Comparison of ENCODE assay signal across 16 cellular contexts in genomic region chr15:79053894-79054293, GRCh38. TPM values are rescaled to one million over a fixed set of nuclear protein-coding genes. Genes with fewer than 3 reads are reported as not detected.
A peak's percentile ranks its signal among the peaks of the same experiment; 100 is the strongest.
DNase-seq lines count a peak whose midpoint lies in the region; ATAC-seq and TF ChIP-seq lines count a peak whose summit lies in the region.
"Had no signal": no experiment of that assay in that cellular context is flagged by ENCODE, and none has a peak within 500 bp of the region (broad histone marks: within the 10 kb centered on the region; RNA-seq: fewer than 3 reads in every experiment).

No MANE protein-coding gene starts in this region.

- TF ChIP-seq POLR2A in spleen (IDR thresholded peaks at IDR 0.05), result no peak
- TF ChIP-seq POLR2A in transverse colon (IDR thresholded peaks at IDR 0.05), result no peak

- H3K27me3 ChIP-seq in spleen (replicated peaks in 1 of 7), result peaks cover 0 to 12% (median 0%) of the 10 kb centered on the region in 7 donors
- H3K27me3 ChIP-seq in transverse colon, result no peaks in the 10 kb centered on the region
- peaks cover 8% of the 10 kb centered on the region for H3K27me3 ChIP-seq in A673 (replicated peaks; ENCODE audit: insufficient read depth, low read depth, low read length, poor library complexity)
- H3K27me3 ChIP-seq: BLaER1 had no signal

- POLR2A ChIA-PET in A673 (lab: Charles Lee; ENCODE audit: low non-redundant PET), result no interaction called here

- H3K36me3 ChIP-seq in spleen, result no peaks in the 10 kb centered on the region
- no peaks in the 10 kb centered on the region for H3K36me3 ChIP-seq in transverse colon
- no peaks in the 10 kb centered on the region for H3K36me3 ChIP-seq in A673 (ENCODE audit: insufficient read depth, low read length, poor library complexity, severe bottlenecking)
- H3K36me3 ChIP-seq: BLaER1, HAP-1 had no signal

- WGBS in spleen, 5 donors, result 72 to 84% (median 82%) methylated on average over 2 of the region's 2 CpGs
- 73 to 82% methylated on average over 2 of the region's 2 CpGs for WGBS in transverse colon (ENCODE audit: low coverage in 1 of 2), 2 donors

- TF ChIP-seq CTCF in spleen (IDR thresholded peaks at IDR 0.05 in 8 of 11, conservative IDR thresholded peaks at IDR 0.05 in 3 of 11) (no peak), transverse colon (IDR thresholded peaks at IDR 0.05) (no peak), A673 (conservative IDR thresholded peaks at IDR 0.05; ENCODE audit: low read depth, low read length) (no peak)

- H3K27ac ChIP-seq in spleen, result no peak overlapping the region
- no peak overlapping the region for H3K27ac ChIP-seq in transverse colon
- H3K27ac ChIP-seq in A673 (ENCODE audit: low read depth, low read length, poor library complexity, severe bottlenecking), result no peak overlapping the region
- H3K27ac ChIP-seq: BLaER1, C4-2B had no signal

- CTCF ChIA-PET in A673 (lab: Charles Lee), result no interaction called here

- H3K4me1 ChIP-seq in spleen, result no peaks in the 10 kb centered on the region
- H3K4me1 ChIP-seq in transverse colon, result no peaks in the 10 kb centered on the region
- H3K4me1 ChIP-seq in A673 (ENCODE audit: insufficient read depth, low read length, poor library complexity, severe bottlenecking), result no peaks in the 10 kb centered on the region
- H3K4me1 ChIP-seq: Caco-2, HAP-1 had no signal

- TF ChIP-seq EP300 in transverse colon (IDR thresholded peaks at IDR 0.05; ENCODE audit: low read depth), result no peak

- H3K4me3 ChIP-seq in spleen, result no peak overlapping the region
- H3K4me3 ChIP-seq in transverse colon, result no peak overlapping the region
- no peak overlapping the region for H3K4me3 ChIP-seq in A673 (ENCODE audit: low read depth, low read length, poor library complexity, severe bottlenecking)
- H3K4me3 ChIP-seq: BLaER1, HAP-1 had no signal

- peak; percentile 76 for ATAC-seq in left lobe of liver
- no peak for ATAC-seq in GM19463 (IDR thresholded peaks at IDR 0.05; ENCODE audit: unreplicated experiment)
- ATAC-seq: CD8-positive, alpha-beta T cell had no signal

- in situ Hi-C loops in transverse colon (cut with MboI; ENCODE audit: low pct_ligation_motif_present in 1 of 4, low pct_unique_long_range_greater_than_20kb in 1 of 4, low sequenced_read_pairs in 3 of 4), result no loop called here

- intact Hi-C loops in spleen (cut with DNase I; ENCODE audit: low total_unique reads), result no loop called here
- intact Hi-C loops in transverse colon (cut with DNase I; ENCODE audit: low total_unique reads), result no loop called here
- intact Hi-C loops in A673 (cut with micrococcal nuclease; ENCODE audit: unreplicated experiment), result no loop called here

- H3K9me3 ChIP-seq in spleen, result no peaks in the 10 kb centered on the region
- no peaks in the 10 kb centered on the region for H3K9me3 ChIP-seq in transverse colon
- no peaks in the 10 kb centered on the region for H3K9me3 ChIP-seq in A673 (ENCODE audit: low read depth, low read length, poor library complexity, severe bottlenecking)
- H3K9me3 ChIP-seq: BLaER1, Caco-2, HAP-1 had no signal

- DNase-seq in RPMI8226 (peak; percentile 9), left lobe of liver (ENCODE audit: low spot score) (no peak), spleen (peak; percentile 11), transverse colon (no peak), A673 (ENCODE audit: low spot score) (no peak)
- DNase-seq: Caco-2; CD4-positive, CD25-positive, alpha-beta regulatory T cell; CD8-positive, alpha-beta T cell; DMS79; EL; GF-D8; GOT3 had no signal

- BruUV-seq in A673 (replicated peaks; lab: Mats Ljungman, UMichigan), result no TSS peak

RNA-seq across cellular contexts. Expression of gene RASGRF1, which starts 36.7 kb away (rescaled TPM):
- total RNA-seq in left lobe of liver (not detected), spleen (1 to 10 TPM; 1.3 to 3.4 (median 2.0) TPM), transverse colon (under 1 TPM in 3 of 4 donors, not detected in 1; 0.14 to 0.75 (median 0.64) TPM), A673 (2021) (0.42 and 0.73 TPM in 2 replicates)
- 1 to 10 TPM in 1 of 3 donors, under 1 TPM in 2; 0.50 to 1.4 (median 0.57) TPM for polyA plus RNA-seq in spleen
- total RNA-seq: CD4-positive, CD25-positive, alpha-beta regulatory T cell; CD8-positive, alpha-beta T cell had no signal
- polyA plus RNA-seq: CD4-positive, CD25-positive, alpha-beta regulatory T cell had no signal

Comparison
In these comparisons a context has a peak if more than half of its experiments do, and no peak if none do; other contexts are left out.
1. DNase-seq: peak in RPMI8226 (single experiment) and spleen (single experiment); none in left lobe of liver (single experiment), transverse colon (single experiment) and A673 (single experiment).